Comparison of ENCODE assay signal across 1 cellular context in the genomic region with DNA sequence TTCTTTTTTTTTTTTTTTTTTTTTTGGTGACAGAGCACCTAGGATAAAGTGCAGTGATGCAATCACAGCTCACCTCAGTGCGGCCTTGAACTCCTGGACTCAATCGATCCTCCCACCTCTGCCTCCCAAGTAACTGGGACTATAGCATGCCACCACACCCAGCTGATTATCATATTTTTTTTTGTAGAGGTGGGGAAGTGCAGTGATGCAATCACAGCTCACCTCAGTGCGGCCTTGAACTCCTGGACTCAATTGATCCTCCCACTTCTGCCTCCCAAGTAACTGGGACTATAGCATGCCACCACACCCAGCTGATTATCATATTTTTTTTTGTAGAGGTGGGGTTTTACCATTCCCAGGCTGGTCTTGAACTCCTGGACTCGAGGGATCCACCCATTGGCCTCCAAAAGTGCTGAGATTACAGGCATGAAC.
TF ChIP-seq lines count a peak whose summit lies in the region.

No MANE protein-coding gene starts in this region.

TF ChIP-seq in HepG2, 621 proteins besides CTCF, POLR2A, EP300 and RAD21 (continued from another document):
- TF ChIP-seq FOXP4 (CRISPR knock-in tag; IDR thresholded peaks at IDR 0.05) = peak; percentile 85
- peak; percentile 78 for TF ChIP-seq KDM6A (CRISPR knock-in tag; IDR thresholded peaks at IDR 0.05; ENCODE audit: low read depth)
- TF ChIP-seq HDAC2 (CRISPR knock-in tag; IDR thresholded peaks at IDR 0.05) = peak; percentile 81; the same call in 1 of the 2 replicates
- peak; percentile 79 for TF ChIP-seq REPIN1 (CRISPR knock-in tag; IDR thresholded peaks at IDR 0.05; ENCODE audit: borderline replicate concordance, low read depth)
- TF ChIP-seq, protein P1, sequence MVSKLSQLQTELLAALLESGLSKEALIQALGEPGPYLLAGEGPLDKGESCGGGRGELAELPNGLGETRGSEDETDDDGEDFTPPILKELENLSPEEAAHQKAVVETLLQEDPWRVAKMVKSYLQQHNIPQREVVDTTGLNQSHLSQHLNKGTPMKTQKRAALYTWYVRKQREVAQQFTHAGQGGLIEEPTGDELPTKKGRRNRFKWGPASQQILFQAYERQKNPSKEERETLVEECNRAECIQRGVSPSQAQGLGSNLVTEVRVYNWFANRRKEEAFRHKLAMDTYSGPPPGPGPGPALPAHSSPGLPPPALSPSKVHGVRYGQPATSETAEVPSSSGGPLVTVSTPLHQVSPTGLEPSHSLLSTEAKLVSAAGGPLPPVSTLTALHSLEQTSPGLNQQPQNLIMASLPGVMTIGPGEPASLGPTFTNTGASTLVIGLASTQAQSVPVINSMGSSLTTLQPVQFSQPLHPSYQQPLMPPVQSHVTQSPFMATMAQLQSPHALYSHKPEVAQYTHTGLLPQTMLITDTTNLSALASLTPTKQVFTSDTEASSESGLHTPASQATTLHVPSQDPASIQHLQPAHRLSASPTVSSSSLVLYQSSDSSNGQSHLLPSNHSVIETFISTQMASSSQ (IDR thresholded peaks at IDR 0.05; ENCODE audit: low read depth) = peak; percentile 52; the same call in 1 of the 2 replicates
- TF ChIP-seq, protein P1 (CRISPR knock-in tag; IDR thresholded peaks at IDR 0.05; ENCODE audit: borderline replicate concordance) = peak; percentile 69; the same call in 1 of the 2 replicates
- TF ChIP-seq, protein P2, sequence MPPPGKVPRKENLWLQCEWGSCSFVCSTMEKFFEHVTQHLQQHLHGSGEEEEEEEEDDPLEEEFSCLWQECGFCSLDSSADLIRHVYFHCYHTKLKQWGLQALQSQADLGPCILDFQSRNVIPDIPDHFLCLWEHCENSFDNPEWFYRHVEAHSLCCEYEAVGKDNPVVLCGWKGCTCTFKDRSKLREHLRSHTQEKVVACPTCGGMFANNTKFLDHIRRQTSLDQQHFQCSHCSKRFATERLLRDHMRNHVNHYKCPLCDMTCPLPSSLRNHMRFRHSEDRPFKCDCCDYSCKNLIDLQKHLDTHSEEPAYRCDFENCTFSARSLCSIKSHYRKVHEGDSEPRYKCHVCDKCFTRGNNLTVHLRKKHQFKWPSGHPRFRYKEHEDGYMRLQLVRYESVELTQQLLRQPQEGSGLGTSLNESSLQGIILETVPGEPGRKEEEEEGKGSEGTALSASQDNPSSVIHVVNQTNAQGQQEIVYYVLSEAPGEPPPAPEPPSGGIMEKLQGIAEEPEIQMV (CRISPR knock-in tag; IDR thresholded peaks at IDR 0.05; ENCODE audit: low read depth) = peak; percentile 70; the same call in 1 of the 2 replicates
- peak; percentile 72; the same call in 1 of the 2 replicates for TF ChIP-seq JUND (CRISPR knock-in tag; IDR thresholded peaks at IDR 0.05)
- TF ChIP-seq HMG20A (CRISPR knock-in tag; IDR thresholded peaks at IDR 0.05; ENCODE audit: borderline replicate concordance) = peak; percentile 86
- TF ChIP-seq, protein P3, sequence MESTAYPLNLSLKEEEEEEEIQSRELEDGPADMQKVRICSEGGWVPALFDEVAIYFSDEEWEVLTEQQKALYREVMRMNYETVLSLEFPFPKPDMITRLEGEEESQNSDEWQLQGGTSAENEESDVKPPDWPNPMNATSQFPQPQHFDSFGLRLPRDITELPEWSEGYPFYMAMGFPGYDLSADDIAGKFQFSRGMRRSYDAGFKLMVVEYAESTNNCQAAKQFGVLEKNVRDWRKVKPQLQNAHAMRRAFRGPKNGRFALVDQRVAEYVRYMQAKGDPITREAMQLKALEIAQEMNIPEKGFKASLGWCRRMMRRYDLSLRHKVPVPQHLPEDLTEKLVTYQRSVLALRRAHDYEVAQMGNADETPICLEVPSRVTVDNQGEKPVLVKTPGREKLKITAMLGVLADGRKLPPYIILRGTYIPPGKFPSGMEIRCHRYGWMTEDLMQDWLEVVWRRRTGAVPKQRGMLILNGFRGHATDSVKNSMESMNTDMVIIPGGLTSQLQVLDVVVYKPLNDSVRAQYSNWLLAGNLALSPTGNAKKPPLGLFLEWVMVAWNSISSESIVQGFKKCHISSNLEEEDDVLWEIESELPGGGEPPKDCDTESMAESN (CRISPR knock-in tag; conservative IDR thresholded peaks at IDR 0.05) = peak; percentile 77; the same call in 1 of the 2 replicates
- peak; percentile 78 for TF ChIP-seq HOXA3 (CRISPR knock-in tag; IDR thresholded peaks at IDR 0.05)
- TF ChIP-seq ZBTB39 (CRISPR knock-in tag; IDR thresholded peaks at IDR 0.05) = peak; percentile 93; the same call in 1 of the 2 replicates
- TF ChIP-seq ATF3 (CRISPR knock-in tag; IDR thresholded peaks at IDR 0.05) = peak; percentile 95
- peak; percentile 53 for TF ChIP-seq ZNF501 (CRISPR knock-in tag; IDR thresholded peaks at IDR 0.05)
- peak; percentile 91; the same call in 1 of the 2 replicates for TF ChIP-seq THRA (CRISPR knock-in tag; IDR thresholded peaks at IDR 0.05; ENCODE audit: borderline replicate concordance)
- TF ChIP-seq, protein P4, sequence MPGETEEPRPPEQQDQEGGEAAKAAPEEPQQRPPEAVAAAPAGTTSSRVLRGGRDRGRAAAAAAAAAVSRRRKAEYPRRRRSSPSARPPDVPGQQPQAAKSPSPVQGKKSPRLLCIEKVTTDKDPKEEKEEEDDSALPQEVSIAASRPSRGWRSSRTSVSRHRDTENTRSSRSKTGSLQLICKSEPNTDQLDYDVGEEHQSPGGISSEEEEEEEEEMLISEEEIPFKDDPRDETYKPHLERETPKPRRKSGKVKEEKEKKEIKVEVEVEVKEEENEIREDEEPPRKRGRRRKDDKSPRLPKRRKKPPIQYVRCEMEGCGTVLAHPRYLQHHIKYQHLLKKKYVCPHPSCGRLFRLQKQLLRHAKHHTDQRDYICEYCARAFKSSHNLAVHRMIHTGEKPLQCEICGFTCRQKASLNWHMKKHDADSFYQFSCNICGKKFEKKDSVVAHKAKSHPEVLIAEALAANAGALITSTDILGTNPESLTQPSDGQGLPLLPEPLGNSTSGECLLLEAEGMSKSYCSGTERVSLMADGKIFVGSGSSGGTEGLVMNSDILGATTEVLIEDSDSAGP (CRISPR knock-in tag; IDR thresholded peaks at IDR 0.05; ENCODE audit: borderline replicate concordance) = peak; percentile 59; the same call in 1 of the 2 replicates
- TF ChIP-seq HOXD1 (CRISPR knock-in tag; IDR thresholded peaks at IDR 0.05) = peak; percentile 35; the same call in 1 of the 2 replicates
- TF ChIP-seq SAP130 (CRISPR knock-in tag; IDR thresholded peaks at IDR 0.05; ENCODE audit: low read depth) = peak; percentile 78
